In the genomic region with DNA sequence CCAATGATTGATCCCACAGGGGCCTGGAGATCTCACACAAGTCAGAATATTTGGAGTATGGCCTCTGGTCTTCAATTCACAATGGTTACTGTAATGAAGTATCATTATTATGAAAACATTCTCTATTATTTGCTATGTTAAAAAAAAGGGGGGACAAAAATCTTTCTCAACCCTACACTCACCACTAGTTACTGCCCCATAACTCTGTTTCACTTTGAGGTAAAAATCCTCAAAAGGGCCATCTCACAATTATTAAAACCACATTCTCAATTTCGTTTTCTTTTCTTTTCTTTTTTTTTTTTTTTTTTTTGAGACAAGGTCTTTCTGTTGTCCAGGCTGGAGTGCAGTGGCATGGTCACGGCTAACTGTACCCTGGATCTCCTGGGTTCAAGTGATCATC, we compare ENCODE assay signal across 24 cellular contexts. TPM values are rescaled to one million over a fixed set of nuclear protein-coding genes. Genes with fewer than 3 reads are reported as not detected.
"Had no signal": no experiment of that assay in that cellular context is flagged by ENCODE, and none has a peak within 500 bp of the region (broad histone marks: within the 10 kb centered on the region; RNA-seq: fewer than 3 reads in every experiment).

No MANE protein-coding gene starts in this region.

- H3K27me3 ChIP-seq: gastrocnemius medialis, heart right ventricle, right lobe of liver, suprapubic skin, thyroid gland, upper lobe of left lung, uterus had no signal

- ATAC-seq: gastrocnemius medialis; heart right ventricle; naive thymus-derived CD4-positive, alpha-beta T cell; psoas muscle; right lobe of liver; stimulated activated effector memory CD8-positive, alpha-beta T cell treated with anti-CD3 and anti-CD28 coated beads, Interleukin-12 subunit alpha, Interleukin-12 subunit beta, amount 100 ng/mL, for 72 hours; stimulated activated naive CD8-positive, alpha-beta T cell treated with anti-CD3 and anti-CD28 coated beads, Interleukin-15, Interleukin-2, amounts not matched to agents 100 U/mL and 50 U/mL, for 24 hours had no signal

- H3K27ac ChIP-seq: gastrocnemius medialis, heart right ventricle, parathyroid adenoma, psoas muscle, right lobe of liver, suprapubic skin, thyroid gland, upper lobe of left lung, uterus had no signal

- H3K36me3 ChIP-seq: gastrocnemius medialis, heart right ventricle, right lobe of liver, suprapubic skin, thyroid gland, upper lobe of left lung, uterus had no signal

- DNase-seq: dermis blood vessel endothelial cell; erythroblast; gastrocnemius medialis; heart right ventricle; hypothalamus; kidney glomerular epithelial cell; mammary epithelial cell; naive thymus-derived CD4-positive, alpha-beta T cell; nephron progenitor cell; psoas muscle; retina; right lobe of liver; stimulated activated CD4-positive, alpha-beta T cell treated with anti-CD3 and anti-CD28 coated beads, Interleukin-4, amount 100 ng/mL, for 1 hour; stimulated activated CD8-positive, alpha-beta memory T cell treated with anti-CD3 and anti-CD28 coated beads, Interleukin-4, amount 100 ng/mL, for 48 hours; stimulated activated naive CD8-positive, alpha-beta T cell treated with anti-CD3 and anti-CD28 coated beads, Interleukin-15, Interleukin-2, amounts not matched to agents 100 U/mL and 50 U/mL, for 24 hours; thyroid gland; upper lobe of left lung; uterus had no signal

- H3K9me3 ChIP-seq: psoas muscle, right lobe of liver, suprapubic skin, thyroid gland, uterus had no signal

- H3K4me3 ChIP-seq: gastrocnemius medialis, heart right ventricle, psoas muscle, right lobe of liver, suprapubic skin, thyroid gland, upper lobe of left lung, uterus had no signal

- H3K4me1 ChIP-seq: gastrocnemius medialis, heart right ventricle, parathyroid adenoma, psoas muscle, right lobe of liver, suprapubic skin, thyroid gland, upper lobe of left lung, uterus had no signal

RNA-seq across cellular contexts. Expression of gene KCNC2, which starts 59.6 kb away (rescaled TPM):
- total RNA-seq: dermis blood vessel endothelial cell; gastrocnemius medialis; heart right ventricle; mammary epithelial cell; mesenteric fat pad; mononuclear cell; naive thymus-derived CD4-positive, alpha-beta T cell; omental fat pad; thyroid gland; upper lobe of left lung had no signal
- polyA plus RNA-seq: heart right ventricle; mammary epithelial cell; naive thymus-derived CD4-positive, alpha-beta T cell had no signal
